ENCODE assay signal across 8 cellular contexts in genomic region chr2:54114936-54115283, GRCh38. TPM values are rescaled to one million over a fixed set of nuclear protein-coding genes. Genes with fewer than 3 reads are reported as not detected.
DNase-seq lines count a peak whose midpoint lies in the region; ATAC-seq, FAIRE-seq and TF ChIP-seq lines count a peak whose summit lies in the region.

No MANE protein-coding gene starts in this region.

- H2AFZ ChIP-seq in ACC112 (ENCODE audit: low read length, unreplicated experiment): peak overlapping the region; percentile 85

- H3K36me3 ChIP-seq in ACC112 (ENCODE audit: insufficient read depth, low read length) (peaks cover 2% of the 10 kb centered on the region; the same call in 1 of the 2 replicates), mucosa of stomach (ENCODE audit: control insufficient read depth, insufficient read depth, low read length) (no peaks in the 10 kb centered on the region)

- no peaks in the 10 kb centered on the region for H3K79me2 ChIP-seq in ACC112 (ENCODE audit: control insufficient read depth, insufficient read depth, low read length, unreplicated experiment)

- peak overlapping the region; percentile 95 for H3K4me3 Mint-ChIP-seq in HFFc6
- peak overlapping the region; percentile 91 to 97 (median 96) for H3K4me3 Mint-ChIP-seq in brain

- H3K27me3 ChIP-seq in ACC112 (ENCODE audit: insufficient read depth, low read length) (no peaks in the 10 kb centered on the region), mucosa of stomach (ENCODE audit: control insufficient read depth, insufficient read depth, low read length) (no peaks in the 10 kb centered on the region)

- H3K27me3 Mint-ChIP-seq in HFFc6 (ENCODE audit: insufficient read depth): peaks cover 8% of the 10 kb centered on the region; the same call in 1 of the 2 replicates
- H3K27me3 Mint-ChIP-seq in brain: peaks cover 6% of the 10 kb centered on the region

- ATAC-seq in HG03039 (IDR thresholded peaks at IDR 0.05; ENCODE audit: unreplicated experiment): no peak

- FAIRE-seq in urothelium cell line (lab: Jason Lieb, UNC): no peak

- H3K4me1 ChIP-seq in ACC112 (ENCODE audit: control insufficient read depth, insufficient read depth, low read length, unreplicated experiment) (peaks cover 4% of the 10 kb centered on the region), mucosa of stomach (ENCODE audit: control insufficient read depth, insufficient read depth, low read length) (no peaks in the 10 kb centered on the region)

- no peaks in the 10 kb centered on the region for H3K9me3 ChIP-seq in mucosa of stomach (ENCODE audit: control insufficient read depth, low read length)

- peak overlapping the region; percentile 86 for H3K4me3 ChIP-seq in ACC112 (ENCODE audit: low read depth, low read length)
- peak overlapping the region; percentile 93 for H3K4me3 ChIP-seq in mucosa of stomach (ENCODE audit: low read length)

- H3K9me3 Mint-ChIP-seq in HFFc6 (peaks cover 6% of the 10 kb centered on the region), brain (peaks cover 4 to 10% (median 8%) of the 10 kb centered on the region in 5 experiments)

- TF ChIP-seq CTCF in HFFc6 (IDR thresholded peaks at IDR 0.05) (no peak), brain (conservative IDR thresholded peaks at IDR 0.05) (no peak)

- peak overlapping the region; percentile 100 for H3K27ac Mint-ChIP-seq in HFFc6
- peak overlapping the region; percentile 100 for H3K27ac Mint-ChIP-seq in brain

- peaks cover 14% of the 10 kb centered on the region for H3K4me1 Mint-ChIP-seq in HFFc6 (ENCODE audit: low read depth)
- peaks cover 33% of the 10 kb centered on the region for H3K4me1 Mint-ChIP-seq in brain

- peaks cover 12% of the 10 kb centered on the region for H3K36me3 Mint-ChIP-seq in HFFc6 (ENCODE audit: low read depth)
- H3K36me3 Mint-ChIP-seq in brain: peaks cover 11% of the 10 kb centered on the region

- DNase-seq in HFFc6: no peak
- no peak for DNase-seq in stimulated activated CD4-positive, alpha-beta T cell treated with anti-CD3 and anti-CD28 coated beads, Interleukin-4, amount 100 ng/mL, for 1 hour
- DNase-seq in urothelium cell line (ENCODE audit: low spot score): no peak
- no peak for DNase-seq in iPS-NIHi7 (ENCODE audit: extremely low spot score)

- peak overlapping the region; percentile 99 for H3K9ac ChIP-seq in mucosa of stomach (ENCODE audit: low read length)

- H3K27ac ChIP-seq in ACC112 (ENCODE audit: low read depth, low read length): peak overlapping the region; percentile 93

RNA-seq across cellular contexts. Expression of gene ACYP2, which starts 0.5 kb away (rescaled TPM):
- total RNA-seq in HFFc6 (2021; fragmentation: NEBNext Ultra II Directional; extraction: Animal tissue kit (Norgen Biotek cat#: 25700)): 10 to 100 TPM in 3 of 6 experiments, 1 to 10 TPM in 3; 8.6 to 15.8 (median 9.8) TPM
- polyA plus RNA-seq in brain (ENCODE audit: insufficient read depth, low read depth, low replicate concordance): 47.8 TPM
